In the genomic region with DNA sequence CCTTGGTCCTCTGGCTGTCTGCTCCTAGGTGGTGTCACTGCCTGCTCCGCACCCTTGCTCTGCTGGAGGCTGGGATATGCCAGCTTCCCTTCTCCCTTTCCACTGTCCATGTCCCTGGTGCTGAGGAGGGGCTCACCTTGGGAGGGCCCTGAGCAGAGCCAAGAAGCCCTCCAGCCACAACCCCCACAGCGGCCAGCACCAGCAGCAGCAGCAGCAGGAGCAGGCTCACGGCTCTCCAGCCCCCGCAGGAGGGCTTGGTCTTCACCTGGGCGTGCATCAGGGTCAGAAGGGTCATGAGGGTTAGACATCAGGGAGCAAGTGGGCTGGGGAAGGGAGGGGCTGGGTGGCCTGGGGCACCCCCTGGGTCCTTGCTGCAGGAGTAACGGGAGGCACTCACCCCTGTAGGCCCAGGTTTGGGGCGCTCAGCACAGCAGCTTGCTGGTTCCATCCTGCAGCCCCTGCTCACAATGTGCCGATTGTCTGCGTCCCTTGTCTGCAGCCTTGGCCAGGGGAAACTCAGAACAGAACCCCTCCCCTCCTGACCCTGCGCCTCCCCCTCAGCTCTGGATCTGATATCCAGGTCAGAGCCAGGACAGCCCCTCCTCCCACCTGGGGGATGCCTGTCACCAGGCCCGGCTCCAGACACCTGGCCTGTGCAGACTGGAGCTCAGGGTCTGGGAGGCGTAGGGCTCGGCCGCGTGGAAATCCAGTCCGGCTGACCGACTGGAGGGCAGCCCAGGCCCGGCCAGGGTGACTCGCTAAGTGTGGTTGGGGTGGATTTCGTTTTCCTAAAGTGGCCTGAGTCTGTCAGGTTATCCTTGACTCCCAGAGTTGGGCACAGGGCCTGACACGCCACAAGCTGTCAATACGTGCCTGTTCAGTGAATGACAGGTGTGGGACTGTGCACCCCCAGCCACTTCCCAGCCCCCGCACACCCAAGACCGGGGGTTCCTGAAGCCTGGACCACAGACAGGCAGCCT, we compare ENCODE assay signal across 2 cellular contexts.
A peak's percentile ranks its signal among the peaks of the same experiment; 100 is the strongest.
TF ChIP-seq lines count a peak whose summit lies in the region.

Gene BRICD5, minus strand, starts transcription at position 478 of the 980 bp plus-strand sequence. Its CDS starts 30 bp downstream, at position 448.

TF ChIP-seq in HepG2, 621 proteins besides CTCF, POLR2A, EP300 and RAD21 (continued from another document and continues in another):
- TF ChIP-seq, protein P1, sequence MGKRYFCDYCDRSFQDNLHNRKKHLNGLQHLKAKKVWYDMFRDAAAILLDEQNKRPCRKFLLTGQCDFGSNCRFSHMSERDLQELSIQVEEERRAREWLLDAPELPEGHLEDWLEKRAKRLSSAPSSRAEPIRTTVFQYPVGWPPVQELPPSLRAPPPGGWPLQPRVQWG (CRISPR knock-in tag; IDR thresholded peaks at IDR 0.05; ENCODE audit: borderline replicate concordance, low read depth), result no peak
- TF ChIP-seq SKIL (CRISPR knock-in tag; IDR thresholded peaks at IDR 0.05; ENCODE audit: borderline replicate concordance), result peak; percentile 60; the same call in 1 of the 2 replicates
- TF ChIP-seq, protein P2, sequence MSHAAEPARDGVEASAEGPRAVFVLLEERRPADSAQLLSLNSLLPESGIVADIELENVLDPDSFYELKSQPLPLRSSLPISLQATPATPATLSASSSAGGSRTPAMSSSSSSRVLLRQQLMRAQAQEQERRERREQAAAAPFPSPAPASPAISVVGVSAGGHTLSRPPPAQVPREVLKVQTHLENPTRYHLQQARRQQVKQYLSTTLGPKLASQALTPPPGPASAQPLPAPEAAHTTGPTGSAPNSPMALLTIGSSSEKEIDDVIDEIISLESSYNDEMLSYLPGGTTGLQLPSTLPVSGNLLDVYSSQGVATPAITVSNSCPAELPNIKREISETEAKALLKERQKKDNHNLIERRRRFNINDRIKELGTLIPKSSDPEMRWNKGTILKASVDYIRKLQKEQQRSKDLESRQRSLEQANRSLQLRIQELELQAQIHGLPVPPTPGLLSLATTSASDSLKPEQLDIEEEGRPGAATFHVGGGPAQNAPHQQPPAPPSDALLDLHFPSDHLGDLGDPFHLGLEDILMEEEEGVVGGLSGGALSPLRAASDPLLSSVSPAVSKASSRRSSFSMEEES (CRISPR knock-in tag; IDR thresholded peaks at IDR 0.05), result no peak
- TF ChIP-seq ZNF34 (CRISPR knock-in tag; IDR thresholded peaks at IDR 0.05; ENCODE audit: borderline replicate concordance), result 0 out of 2 replicates have a peak, but pooled peaks have one; percentile 16
- no peak for TF ChIP-seq ZNF83 (CRISPR knock-in tag; IDR thresholded peaks at IDR 0.05; ENCODE audit: borderline replicate concordance)
- no peak for TF ChIP-seq ZFAT (CRISPR knock-in tag; conservative IDR thresholded peaks at IDR 0.05)
- no peak for TF ChIP-seq NFKBIZ (CRISPR knock-in tag; IDR thresholded peaks at IDR 0.05)
- 0 out of 2 replicates have a peak, but pooled peaks have one; percentile 15 for TF ChIP-seq SOX5 (CRISPR knock-in tag; IDR thresholded peaks at IDR 0.05; ENCODE audit: borderline replicate concordance)
- TF ChIP-seq MAX (IDR thresholded peaks at IDR 0.05), result peak; percentile 50; the same call in 1 of the 2 replicates
- TF ChIP-seq ZNF264 (CRISPR knock-in tag; IDR thresholded peaks at IDR 0.05), result no peak
- TF ChIP-seq HMGA1 (CRISPR knock-in tag; conservative IDR thresholded peaks at IDR 0.05), result no peak
- no peak for TF ChIP-seq MAZ (IDR thresholded peaks at IDR 0.05; ENCODE audit: borderline replicate concordance, low read depth, low read length)
- 0 out of 2 replicates have a peak, but pooled peaks have one; percentile 10 for TF ChIP-seq MAZ (CRISPR knock-in tag; IDR thresholded peaks at IDR 0.05; ENCODE audit: low read depth)
- TF ChIP-seq AKAP8 (CRISPR knock-in tag; IDR thresholded peaks at IDR 0.05), result peak; percentile 98
- TF ChIP-seq, protein P3, sequence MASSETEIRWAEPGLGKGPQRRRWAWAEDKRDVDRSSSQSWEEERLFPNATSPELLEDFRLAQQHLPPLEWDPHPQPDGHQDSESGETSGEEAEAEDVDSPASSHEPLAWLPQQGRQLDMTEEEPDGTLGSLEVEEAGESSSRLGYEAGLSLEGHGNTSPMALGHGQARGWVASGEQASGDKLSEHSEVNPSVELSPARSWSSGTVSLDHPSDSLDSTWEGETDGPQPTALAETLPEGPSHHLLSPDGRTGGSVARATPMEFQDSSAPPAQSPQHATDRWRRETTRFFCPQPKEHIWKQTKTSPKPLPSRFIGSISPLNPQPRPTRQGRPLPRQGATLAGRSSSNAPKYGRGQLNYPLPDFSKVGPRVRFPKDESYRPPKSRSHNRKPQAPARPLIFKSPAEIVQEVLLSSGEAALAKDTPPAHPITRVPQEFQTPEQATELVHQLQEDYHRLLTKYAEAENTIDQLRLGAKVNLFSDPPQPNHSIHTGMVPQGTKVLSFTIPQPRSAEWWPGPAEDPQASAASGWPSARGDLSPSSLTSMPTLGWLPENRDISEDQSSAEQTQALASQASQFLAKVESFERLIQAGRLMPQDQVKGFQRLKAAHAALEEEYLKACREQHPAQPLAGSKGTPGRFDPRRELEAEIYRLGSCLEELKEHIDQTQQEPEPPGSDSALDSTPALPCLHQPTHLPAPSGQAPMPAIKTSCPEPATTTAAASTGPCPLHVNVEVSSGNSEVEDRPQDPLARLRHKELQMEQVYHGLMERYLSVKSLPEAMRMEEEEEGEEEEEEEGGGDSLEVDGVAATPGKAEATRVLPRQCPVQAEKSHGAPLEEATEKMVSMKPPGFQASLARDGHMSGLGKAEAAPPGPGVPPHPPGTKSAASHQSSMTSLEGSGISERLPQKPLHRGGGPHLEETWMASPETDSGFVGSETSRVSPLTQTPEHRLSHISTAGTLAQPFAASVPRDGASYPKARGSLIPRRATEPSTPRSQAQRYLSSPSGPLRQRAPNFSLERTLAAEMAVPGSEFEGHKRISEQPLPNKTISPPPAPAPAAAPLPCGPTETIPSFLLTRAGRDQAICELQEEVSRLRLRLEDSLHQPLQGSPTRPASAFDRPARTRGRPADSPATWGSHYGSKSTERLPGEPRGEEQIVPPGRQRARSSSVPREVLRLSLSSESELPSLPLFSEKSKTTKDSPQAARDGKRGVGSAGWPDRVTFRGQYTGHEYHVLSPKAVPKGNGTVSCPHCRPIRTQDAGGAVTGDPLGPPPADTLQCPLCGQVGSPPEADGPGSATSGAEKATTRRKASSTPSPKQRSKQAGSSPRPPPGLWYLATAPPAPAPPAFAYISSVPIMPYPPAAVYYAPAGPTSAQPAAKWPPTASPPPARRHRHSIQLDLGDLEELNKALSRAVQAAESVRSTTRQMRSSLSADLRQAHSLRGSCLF (CRISPR knock-in tag; IDR thresholded peaks at IDR 0.05; ENCODE audit: borderline replicate concordance), result no peak
- TF ChIP-seq ZNF724P (CRISPR knock-in tag; IDR thresholded peaks at IDR 0.05; ENCODE audit: borderline replicate concordance), result no peak
- no peak for TF ChIP-seq SMYD3 (CRISPR knock-in tag; IDR thresholded peaks at IDR 0.05)

TF ChIP-seq in WTC11, 78 proteins besides CTCF, POLR2A, EP300 and RAD21 (continued from another document and continues in another):
- TF ChIP-seq ZNF423 (CRISPR knock-in tag; IDR thresholded peaks at IDR 0.05), result no peak
- TF ChIP-seq, protein P4, sequence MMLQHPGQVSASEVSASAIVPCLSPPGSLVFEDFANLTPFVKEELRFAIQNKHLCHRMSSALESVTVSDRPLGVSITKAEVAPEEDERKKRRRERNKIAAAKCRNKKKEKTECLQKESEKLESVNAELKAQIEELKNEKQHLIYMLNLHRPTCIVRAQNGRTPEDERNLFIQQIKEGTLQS (CRISPR knock-in tag; conservative IDR thresholded peaks at IDR 0.05), result no peak
- no peak for TF ChIP-seq AR (CRISPR knock-in tag; IDR thresholded peaks at IDR 0.05)
- no peak for TF ChIP-seq CDX4 (CRISPR knock-in tag; IDR thresholded peaks at IDR 0.05; ENCODE audit: borderline replicate concordance)
- TF ChIP-seq ZNF532 (CRISPR knock-in tag; IDR thresholded peaks at IDR 0.05; ENCODE audit: borderline replicate concordance), result 0 out of 2 replicates have a peak, but pooled peaks have one; percentile 15
- TF ChIP-seq, protein P5, sequence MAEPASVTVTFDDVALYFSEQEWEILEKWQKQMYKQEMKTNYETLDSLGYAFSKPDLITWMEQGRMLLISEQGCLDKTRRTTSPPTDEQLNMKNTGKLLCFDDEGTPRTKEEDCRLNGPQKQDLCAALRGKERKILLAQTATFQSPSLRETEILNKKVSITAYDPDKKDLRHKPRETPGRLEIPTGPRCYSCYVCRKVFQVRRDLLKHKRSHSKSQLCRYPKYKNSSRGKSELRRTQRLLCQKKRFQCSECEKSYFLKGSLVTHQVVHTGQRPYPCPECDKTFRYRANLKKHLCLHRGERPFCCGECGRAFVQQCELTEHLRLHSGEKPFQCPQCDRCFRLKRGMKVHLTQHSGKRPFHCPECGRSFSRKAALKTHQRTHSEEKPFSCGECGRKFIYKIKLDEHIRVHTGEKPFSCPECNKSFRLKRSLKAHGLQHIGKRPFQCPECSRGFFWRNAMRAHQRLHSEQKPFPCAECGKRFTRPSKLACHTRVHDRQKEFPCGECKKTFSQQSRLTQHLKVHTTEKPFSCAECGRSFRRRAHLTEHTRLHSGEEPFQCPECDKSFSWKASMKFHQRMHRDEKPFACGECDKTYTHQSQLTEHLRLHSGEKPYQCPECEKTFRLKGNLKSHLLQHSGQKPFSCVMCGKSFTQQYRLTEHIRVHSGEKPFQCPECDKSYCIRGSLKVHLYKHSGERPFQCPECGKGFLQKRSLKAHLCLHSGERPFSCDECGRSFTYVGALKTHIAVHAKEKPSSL (CRISPR knock-in tag; conservative IDR thresholded peaks at IDR 0.05), result 0 out of 2 replicates have a peak, but pooled peaks have one; percentile 8
- TF ChIP-seq EMX1 (CRISPR knock-in tag; IDR thresholded peaks at IDR 0.05), result no peak; the same call in 1 of the 2 replicates
- peak; percentile 65; the same call in 1 of the 2 replicates for TF ChIP-seq TEAD1 (CRISPR knock-in tag; IDR thresholded peaks at IDR 0.05)
- no peak for TF ChIP-seq ZNF138 (CRISPR knock-in tag; conservative IDR thresholded peaks at IDR 0.05)
- no peak for TF ChIP-seq NR2C2 (CRISPR knock-in tag; IDR thresholded peaks at IDR 0.05)
- TF ChIP-seq, protein P6, sequence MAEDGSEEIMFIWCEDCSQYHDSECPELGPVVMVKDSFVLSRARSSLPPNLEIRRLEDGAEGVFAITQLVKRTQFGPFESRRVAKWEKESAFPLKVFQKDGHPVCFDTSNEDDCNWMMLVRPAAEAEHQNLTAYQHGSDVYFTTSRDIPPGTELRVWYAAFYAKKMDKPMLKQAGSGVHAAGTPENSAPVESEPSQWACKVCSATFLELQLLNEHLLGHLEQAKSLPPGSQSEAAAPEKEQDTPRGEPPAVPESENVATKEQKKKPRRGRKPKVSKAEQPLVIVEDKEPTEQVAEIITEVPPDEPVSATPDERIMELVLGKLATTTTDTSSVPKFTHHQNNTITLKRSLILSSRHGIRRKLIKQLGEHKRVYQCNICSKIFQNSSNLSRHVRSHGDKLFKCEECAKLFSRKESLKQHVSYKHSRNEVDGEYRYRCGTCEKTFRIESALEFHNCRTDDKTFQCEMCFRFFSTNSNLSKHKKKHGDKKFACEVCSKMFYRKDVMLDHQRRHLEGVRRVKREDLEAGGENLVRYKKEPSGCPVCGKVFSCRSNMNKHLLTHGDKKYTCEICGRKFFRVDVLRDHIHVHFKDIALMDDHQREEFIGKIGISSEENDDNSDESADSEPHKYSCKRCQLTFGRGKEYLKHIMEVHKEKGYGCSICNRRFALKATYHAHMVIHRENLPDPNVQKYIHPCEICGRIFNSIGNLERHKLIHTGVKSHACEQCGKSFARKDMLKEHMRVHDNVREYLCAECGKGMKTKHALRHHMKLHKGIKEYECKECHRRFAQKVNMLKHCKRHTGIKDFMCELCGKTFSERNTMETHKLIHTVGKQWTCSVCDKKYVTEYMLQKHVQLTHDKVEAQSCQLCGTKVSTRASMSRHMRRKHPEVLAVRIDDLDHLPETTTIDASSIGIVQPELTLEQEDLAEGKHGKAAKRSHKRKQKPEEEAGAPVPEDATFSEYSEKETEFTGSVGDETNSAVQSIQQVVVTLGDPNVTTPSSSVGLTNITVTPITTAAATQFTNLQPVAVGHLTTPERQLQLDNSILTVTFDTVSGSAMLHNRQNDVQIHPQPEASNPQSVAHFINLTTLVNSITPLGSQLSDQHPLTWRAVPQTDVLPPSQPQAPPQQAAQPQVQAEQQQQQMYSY (CRISPR knock-in tag; IDR thresholded peaks at IDR 0.05), result no peak
